ENCODE assay signal across 24 cellular contexts in the genomic region with DNA sequence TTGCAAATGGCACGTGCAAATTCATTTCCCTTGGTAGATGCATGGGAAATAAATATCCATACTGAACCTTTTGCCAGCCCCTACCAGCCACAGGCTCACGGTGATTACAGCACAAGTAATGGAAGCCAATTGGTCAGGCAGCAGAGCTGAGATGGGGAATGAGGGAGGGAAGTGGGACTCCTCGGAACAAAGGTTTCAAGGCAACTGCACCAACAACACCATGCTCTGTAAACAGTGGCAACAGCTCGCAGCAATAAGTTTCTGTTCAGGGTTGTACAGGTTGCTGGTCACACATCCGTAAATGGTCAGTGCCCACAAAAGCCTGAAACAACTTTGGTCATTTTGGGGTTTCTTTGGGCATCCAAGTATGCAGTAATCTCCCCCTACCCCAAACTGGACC.
"Had no signal": no experiment of that assay in that cellular context is flagged by ENCODE, and none has a peak within 500 bp of the region (broad histone marks: within the 10 kb centered on the region; RNA-seq: fewer than 3 reads in every experiment).

No MANE protein-coding gene starts in this region.

- H3K27ac ChIP-seq: coronary artery, dorsolateral prefrontal cortex, esophagus muscularis mucosa, foreskin keratinocyte, gastroesophageal sphincter, heart left ventricle, left lung, lower lobe of right lung had no signal

- FAIRE-seq: endothelial cell of umbilical vein, frontal cortex, kidney had no signal

- H2AFZ ChIP-seq: hepatocyte had no signal

- H3K4me1 ChIP-seq: foreskin keratinocyte, gastroesophageal sphincter, heart left ventricle, lower lobe of right lung had no signal

- H3K4me2 ChIP-seq: hepatocyte had no signal

- H3K4me3 ChIP-seq: coronary artery, dorsolateral prefrontal cortex, esophagus muscularis mucosa, gastroesophageal sphincter, heart left ventricle, hepatocyte, left lung, lower lobe of right lung, mucosa of descending colon had no signal

- H3K27me3 ChIP-seq: dorsolateral prefrontal cortex, esophagus muscularis mucosa, hepatocyte, left lung had no signal

- ATAC-seq: foreskin keratinocyte; gastroesophageal sphincter; heart left ventricle; left lung; left ventricle myocardium superior; lower lobe of right lung; mucosa of descending colon; naive thymus-derived CD8-positive, alpha-beta T cell had no signal

- H3K36me3 ChIP-seq: esophagus muscularis mucosa, gastroesophageal sphincter, heart left ventricle, left lung, lower lobe of right lung had no signal

- H3K79me2 ChIP-seq: hepatocyte had no signal

- DNase-seq: dermis blood vessel endothelial cell; dorsolateral prefrontal cortex; effector CD4-positive, alpha-beta T cell; effector memory CD4-positive, alpha-beta T cell; foreskin keratinocyte; heart left ventricle; hypothalamus; immature natural killer cell; islet precursor cell; kidney; kidney glomerular epithelial cell; left lung; left ventricle myocardium superior; lower lobe of right lung; mesenchymal stem cell; mucosa of descending colon; naive B cell; naive thymus-derived CD8-positive, alpha-beta T cell had no signal

- H3K9me3 ChIP-seq: esophagus muscularis mucosa, gastroesophageal sphincter, heart left ventricle, left lung, lower lobe of right lung, mucosa of descending colon had no signal
